1 cellular context compared by ENCODE assay signal in the genomic region with DNA sequence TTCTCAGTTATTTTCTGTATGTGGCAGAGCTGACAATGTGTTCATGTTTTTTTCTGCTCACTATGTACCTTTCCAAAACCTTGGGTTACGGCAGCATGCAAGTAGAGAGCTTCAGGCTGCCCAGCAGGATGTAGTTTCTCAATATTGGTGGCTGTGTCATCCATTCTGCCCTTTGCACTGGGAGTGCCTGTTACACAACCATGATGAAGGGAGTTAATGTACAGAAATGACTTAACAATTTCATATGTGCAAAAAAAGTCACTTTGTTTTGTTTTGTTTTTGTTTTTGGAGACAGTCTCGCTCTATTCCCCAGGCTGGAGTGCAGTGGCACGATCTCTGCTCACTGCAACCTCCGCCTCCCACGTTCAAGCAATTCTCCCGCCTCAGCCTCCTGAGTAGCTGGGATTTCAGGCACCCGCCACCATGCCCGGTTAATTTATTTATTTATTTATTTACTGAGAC.
A peak's percentile ranks its signal among the peaks of the same experiment; 100 is the strongest.
TF ChIP-seq lines count a peak whose summit lies in the region.

No MANE protein-coding gene starts in this region.

TF ChIP-seq in HepG2, 621 proteins besides CTCF, POLR2A, EP300 and RAD21 (continued from another document and continues in another):
- TF ChIP-seq, protein P1, sequence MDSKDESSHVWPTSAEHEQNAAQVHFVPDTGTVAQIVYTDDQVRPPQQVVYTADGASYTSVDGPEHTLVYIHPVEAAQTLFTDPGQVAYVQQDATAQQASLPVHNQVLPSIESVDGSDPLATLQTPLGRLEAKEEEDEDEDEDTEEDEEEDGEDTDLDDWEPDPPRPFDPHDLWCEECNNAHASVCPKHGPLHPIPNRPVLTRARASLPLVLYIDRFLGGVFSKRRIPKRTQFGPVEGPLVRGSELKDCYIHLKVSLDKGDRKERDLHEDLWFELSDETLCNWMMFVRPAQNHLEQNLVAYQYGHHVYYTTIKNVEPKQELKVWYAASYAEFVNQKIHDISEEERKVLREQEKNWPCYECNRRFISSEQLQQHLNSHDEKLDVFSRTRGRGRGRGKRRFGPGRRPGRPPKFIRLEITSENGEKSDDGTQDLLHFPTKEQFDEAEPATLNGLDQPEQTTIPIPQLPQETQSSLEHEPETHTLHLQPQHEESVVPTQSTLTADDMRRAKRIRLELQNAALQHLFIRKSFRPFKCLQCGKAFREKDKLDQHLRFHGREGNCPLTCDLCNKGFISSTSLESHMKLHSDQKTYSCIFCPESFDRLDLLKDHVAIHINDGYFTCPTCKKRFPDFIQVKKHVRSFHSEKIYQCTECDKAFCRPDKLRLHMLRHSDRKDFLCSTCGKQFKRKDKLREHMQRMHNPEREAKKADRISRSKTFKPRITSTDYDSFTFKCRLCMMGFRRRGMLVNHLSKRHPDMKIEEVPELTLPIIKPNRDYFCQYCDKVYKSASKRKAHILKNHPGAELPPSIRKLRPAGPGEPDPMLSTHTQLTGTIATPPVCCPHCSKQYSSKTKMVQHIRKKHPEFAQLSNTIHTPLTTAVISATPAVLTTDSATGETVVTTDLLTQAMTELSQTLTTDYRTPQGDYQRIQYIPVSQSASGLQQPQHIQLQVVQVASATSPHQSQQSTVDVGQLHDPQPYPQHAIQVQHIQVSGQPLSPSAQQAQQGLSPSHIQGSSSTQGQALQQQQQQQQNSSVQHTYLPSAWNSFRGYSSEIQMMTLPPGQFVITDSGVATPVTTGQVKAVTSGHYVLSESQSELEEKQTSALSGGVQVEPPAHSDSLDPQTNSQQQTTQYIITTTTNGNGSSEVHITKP (CRISPR knock-in tag; IDR thresholded peaks at IDR 0.05; ENCODE audit: low read depth) = peak; percentile 56; the same call in 1 of the 2 replicates
- TF ChIP-seq, protein P2, sequence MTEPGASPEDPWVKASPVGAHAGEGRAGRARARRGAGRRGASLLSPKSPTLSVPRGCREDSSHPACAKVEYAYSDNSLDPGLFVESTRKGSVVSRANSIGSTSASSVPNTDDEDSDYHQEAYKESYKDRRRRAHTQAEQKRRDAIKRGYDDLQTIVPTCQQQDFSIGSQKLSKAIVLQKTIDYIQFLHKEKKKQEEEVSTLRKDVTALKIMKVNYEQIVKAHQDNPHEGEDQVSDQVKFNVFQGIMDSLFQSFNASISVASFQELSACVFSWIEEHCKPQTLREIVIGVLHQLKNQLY (CRISPR knock-in tag; IDR thresholded peaks at IDR 0.05) = peak; percentile 61; the same call in 1 of the 2 replicates
- TF ChIP-seq FOXA1 (IDR thresholded peaks at IDR 0.05) = no peak
- TF ChIP-seq FOXA1 (CRISPR knock-in tag; IDR thresholded peaks at IDR 0.05) = peak; percentile 71
- peak; percentile 87 for TF ChIP-seq RXRB (CRISPR knock-in tag; IDR thresholded peaks at IDR 0.05; ENCODE audit: borderline replicate concordance)
- TF ChIP-seq FOXM1 (CRISPR knock-in tag; IDR thresholded peaks at IDR 0.05) = no peak
- TF ChIP-seq ZNF605 (CRISPR knock-in tag; IDR thresholded peaks at IDR 0.05) = no peak
- TF ChIP-seq, protein P3, sequence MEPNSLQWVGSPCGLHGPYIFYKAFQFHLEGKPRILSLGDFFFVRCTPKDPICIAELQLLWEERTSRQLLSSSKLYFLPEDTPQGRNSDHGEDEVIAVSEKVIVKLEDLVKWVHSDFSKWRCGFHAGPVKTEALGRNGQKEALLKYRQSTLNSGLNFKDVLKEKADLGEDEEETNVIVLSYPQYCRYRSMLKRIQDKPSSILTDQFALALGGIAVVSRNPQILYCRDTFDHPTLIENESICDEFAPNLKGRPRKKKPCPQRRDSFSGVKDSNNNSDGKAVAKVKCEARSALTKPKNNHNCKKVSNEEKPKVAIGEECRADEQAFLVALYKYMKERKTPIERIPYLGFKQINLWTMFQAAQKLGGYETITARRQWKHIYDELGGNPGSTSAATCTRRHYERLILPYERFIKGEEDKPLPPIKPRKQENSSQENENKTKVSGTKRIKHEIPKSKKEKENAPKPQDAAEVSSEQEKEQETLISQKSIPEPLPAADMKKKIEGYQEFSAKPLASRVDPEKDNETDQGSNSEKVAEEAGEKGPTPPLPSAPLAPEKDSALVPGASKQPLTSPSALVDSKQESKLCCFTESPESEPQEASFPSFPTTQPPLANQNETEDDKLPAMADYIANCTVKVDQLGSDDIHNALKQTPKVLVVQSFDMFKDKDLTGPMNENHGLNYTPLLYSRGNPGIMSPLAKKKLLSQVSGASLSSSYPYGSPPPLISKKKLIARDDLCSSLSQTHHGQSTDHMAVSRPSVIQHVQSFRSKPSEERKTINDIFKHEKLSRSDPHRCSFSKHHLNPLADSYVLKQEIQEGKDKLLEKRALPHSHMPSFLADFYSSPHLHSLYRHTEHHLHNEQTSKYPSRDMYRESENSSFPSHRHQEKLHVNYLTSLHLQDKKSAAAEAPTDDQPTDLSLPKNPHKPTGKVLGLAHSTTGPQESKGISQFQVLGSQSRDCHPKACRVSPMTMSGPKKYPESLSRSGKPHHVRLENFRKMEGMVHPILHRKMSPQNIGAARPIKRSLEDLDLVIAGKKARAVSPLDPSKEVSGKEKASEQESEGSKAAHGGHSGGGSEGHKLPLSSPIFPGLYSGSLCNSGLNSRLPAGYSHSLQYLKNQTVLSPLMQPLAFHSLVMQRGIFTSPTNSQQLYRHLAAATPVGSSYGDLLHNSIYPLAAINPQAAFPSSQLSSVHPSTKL (CRISPR knock-in tag; IDR thresholded peaks at IDR 0.05) = peak; percentile 96
- no peak for TF ChIP-seq ZNF607 (CRISPR knock-in tag; IDR thresholded peaks at IDR 0.05; ENCODE audit: borderline replicate concordance)
- TF ChIP-seq MTF2 (CRISPR knock-in tag; IDR thresholded peaks at IDR 0.05; ENCODE audit: borderline replicate concordance) = no peak
- no peak for TF ChIP-seq NFIB (CRISPR knock-in tag; IDR thresholded peaks at IDR 0.05; ENCODE audit: borderline replicate concordance)
- peak; percentile 85; the same call in 1 of the 2 replicates for TF ChIP-seq HMG20A (CRISPR knock-in tag; IDR thresholded peaks at IDR 0.05; ENCODE audit: borderline replicate concordance)
- TF ChIP-seq ZBTB38 (CRISPR knock-in tag; IDR thresholded peaks at IDR 0.05) = peak; percentile 86
- no peak for TF ChIP-seq ZNF746 (CRISPR knock-in tag; IDR thresholded peaks at IDR 0.05)
- 0 out of 2 replicates have a peak, but pooled peaks have one; percentile 25 for TF ChIP-seq ZMYM3 (CRISPR knock-in tag; IDR thresholded peaks at IDR 0.05)
- peak; percentile 42; the same call in 1 of the 2 replicates for TF ChIP-seq FOXJ3 (CRISPR knock-in tag; IDR thresholded peaks at IDR 0.05; ENCODE audit: borderline replicate concordance)
- peak; percentile 91 for TF ChIP-seq NCOA2 (CRISPR knock-in tag; IDR thresholded peaks at IDR 0.05)
- TF ChIP-seq ZNF563 (CRISPR knock-in tag; IDR thresholded peaks at IDR 0.05) = no peak
- TF ChIP-seq, protein P4, sequence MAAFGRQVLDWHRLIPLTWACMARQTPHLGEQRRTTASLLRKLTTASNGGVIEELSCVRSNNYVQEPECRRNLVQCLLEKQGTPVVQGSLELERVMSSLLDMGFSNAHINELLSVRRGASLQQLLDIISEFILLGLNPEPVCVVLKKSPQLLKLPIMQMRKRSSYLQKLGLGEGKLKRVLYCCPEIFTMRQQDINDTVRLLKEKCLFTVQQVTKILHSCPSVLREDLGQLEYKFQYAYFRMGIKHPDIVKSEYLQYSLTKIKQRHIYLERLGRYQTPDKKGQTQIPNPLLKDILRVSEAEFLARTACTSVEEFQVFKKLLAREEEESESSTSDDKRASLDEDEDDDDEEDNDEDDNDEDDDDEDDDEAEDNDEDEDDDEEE (CRISPR knock-in tag; IDR thresholded peaks at IDR 0.05) = no peak
- TF ChIP-seq, protein P5, sequence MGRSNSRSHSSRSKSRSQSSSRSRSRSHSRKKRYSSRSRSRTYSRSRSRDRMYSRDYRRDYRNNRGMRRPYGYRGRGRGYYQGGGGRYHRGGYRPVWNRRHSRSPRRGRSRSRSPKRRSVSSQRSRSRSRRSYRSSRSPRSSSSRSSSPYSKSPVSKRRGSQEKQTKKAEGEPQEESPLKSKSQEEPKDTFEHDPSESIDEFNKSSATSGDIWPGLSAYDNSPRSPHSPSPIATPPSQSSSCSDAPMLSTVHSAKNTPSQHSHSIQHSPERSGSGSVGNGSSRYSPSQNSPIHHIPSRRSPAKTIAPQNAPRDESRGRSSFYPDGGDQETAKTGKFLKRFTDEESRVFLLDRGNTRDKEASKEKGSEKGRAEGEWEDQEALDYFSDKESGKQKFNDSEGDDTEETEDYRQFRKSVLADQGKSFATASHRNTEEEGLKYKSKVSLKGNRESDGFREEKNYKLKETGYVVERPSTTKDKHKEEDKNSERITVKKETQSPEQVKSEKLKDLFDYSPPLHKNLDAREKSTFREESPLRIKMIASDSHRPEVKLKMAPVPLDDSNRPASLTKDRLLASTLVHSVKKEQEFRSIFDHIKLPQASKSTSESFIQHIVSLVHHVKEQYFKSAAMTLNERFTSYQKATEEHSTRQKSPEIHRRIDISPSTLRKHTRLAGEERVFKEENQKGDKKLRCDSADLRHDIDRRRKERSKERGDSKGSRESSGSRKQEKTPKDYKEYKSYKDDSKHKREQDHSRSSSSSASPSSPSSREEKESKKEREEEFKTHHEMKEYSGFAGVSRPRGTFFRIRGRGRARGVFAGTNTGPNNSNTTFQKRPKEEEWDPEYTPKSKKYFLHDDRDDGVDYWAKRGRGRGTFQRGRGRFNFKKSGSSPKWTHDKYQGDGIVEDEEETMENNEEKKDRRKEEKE (IDR thresholded peaks at IDR 0.05) = no peak
- 0 out of 2 replicates have a peak, but pooled peaks have one; percentile 54 for TF ChIP-seq ESRRA (CRISPR knock-in tag; IDR thresholded peaks at IDR 0.05; ENCODE audit: low read depth)
- TF ChIP-seq, protein P6, sequence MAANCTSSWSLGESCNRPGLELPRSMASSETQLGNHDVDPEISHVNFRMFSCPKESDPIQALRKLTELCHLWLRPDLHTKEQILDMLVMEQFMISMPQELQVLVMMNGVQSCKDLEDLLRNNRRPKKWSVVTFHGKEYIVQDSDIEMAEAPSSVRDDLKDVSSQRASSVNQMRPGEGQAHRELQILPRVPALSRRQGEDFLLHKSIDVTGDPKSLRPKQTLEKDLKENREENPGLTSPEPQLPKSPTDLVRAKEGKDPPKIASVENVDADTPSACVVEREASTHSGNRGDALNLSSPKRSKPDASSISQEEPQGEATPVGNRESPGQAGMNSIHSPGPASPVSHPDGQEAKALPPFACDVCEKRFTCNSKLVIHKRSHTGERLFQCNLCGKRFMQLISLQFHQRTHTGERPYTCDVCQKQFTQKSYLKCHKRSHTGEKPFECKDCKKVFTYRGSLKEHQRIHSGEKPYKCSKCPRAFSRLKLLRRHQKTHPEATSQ (CRISPR knock-in tag; IDR thresholded peaks at IDR 0.05; ENCODE audit: borderline replicate concordance) = no peak
- TF ChIP-seq, protein P7, sequence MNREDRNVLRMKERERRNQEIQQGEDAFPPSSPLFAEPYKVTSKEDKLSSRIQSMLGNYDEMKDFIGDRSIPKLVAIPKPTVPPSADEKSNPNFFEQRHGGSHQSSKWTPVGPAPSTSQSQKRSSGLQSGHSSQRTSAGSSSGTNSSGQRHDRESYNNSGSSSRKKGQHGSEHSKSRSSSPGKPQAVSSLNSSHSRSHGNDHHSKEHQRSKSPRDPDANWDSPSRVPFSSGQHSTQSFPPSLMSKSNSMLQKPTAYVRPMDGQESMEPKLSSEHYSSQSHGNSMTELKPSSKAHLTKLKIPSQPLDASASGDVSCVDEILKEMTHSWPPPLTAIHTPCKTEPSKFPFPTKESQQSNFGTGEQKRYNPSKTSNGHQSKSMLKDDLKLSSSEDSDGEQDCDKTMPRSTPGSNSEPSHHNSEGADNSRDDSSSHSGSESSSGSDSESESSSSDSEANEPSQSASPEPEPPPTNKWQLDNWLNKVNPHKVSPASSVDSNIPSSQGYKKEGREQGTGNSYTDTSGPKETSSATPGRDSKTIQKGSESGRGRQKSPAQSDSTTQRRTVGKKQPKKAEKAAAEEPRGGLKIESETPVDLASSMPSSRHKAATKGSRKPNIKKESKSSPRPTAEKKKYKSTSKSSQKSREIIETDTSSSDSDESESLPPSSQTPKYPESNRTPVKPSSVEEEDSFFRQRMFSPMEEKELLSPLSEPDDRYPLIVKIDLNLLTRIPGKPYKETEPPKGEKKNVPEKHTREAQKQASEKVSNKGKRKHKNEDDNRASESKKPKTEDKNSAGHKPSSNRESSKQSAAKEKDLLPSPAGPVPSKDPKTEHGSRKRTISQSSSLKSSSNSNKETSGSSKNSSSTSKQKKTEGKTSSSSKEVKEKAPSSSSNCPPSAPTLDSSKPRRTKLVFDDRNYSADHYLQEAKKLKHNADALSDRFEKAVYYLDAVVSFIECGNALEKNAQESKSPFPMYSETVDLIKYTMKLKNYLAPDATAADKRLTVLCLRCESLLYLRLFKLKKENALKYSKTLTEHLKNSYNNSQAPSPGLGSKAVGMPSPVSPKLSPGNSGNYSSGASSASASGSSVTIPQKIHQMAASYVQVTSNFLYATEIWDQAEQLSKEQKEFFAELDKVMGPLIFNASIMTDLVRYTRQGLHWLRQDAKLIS (CRISPR knock-in tag; IDR thresholded peaks at IDR 0.05) = no peak
- peak; percentile 50 to 75 for TF ChIP-seq MAFK (conservative IDR thresholded peaks at IDR 0.05 in 1 of 2, IDR thresholded peaks at IDR 0.05 in 1 of 2; ENCODE audit: low read length in 2 of 2)
- peak; percentile 69 for TF ChIP-seq KDM6A (CRISPR knock-in tag; IDR thresholded peaks at IDR 0.05; ENCODE audit: low read depth)
- TF ChIP-seq, protein P8, sequence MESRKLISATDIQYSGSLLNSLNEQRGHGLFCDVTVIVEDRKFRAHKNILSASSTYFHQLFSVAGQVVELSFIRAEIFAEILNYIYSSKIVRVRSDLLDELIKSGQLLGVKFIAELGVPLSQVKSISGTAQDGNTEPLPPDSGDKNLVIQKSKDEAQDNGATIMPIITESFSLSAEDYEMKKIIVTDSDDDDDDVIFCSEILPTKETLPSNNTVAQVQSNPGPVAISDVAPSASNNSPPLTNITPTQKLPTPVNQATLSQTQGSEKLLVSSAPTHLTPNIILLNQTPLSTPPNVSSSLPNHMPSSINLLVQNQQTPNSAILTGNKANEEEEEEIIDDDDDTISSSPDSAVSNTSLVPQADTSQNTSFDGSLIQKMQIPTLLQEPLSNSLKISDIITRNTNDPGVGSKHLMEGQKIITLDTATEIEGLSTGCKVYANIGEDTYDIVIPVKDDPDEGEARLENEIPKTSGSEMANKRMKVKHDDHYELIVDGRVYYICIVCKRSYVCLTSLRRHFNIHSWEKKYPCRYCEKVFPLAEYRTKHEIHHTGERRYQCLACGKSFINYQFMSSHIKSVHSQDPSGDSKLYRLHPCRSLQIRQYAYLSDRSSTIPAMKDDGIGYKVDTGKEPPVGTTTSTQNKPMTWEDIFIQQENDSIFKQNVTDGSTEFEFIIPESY (CRISPR knock-in tag; IDR thresholded peaks at IDR 0.05) = peak; percentile 53; the same call in 1 of the 2 replicates
- no peak for TF ChIP-seq ZNF549 (CRISPR knock-in tag; IDR thresholded peaks at IDR 0.05)
- TF ChIP-seq, protein P9, sequence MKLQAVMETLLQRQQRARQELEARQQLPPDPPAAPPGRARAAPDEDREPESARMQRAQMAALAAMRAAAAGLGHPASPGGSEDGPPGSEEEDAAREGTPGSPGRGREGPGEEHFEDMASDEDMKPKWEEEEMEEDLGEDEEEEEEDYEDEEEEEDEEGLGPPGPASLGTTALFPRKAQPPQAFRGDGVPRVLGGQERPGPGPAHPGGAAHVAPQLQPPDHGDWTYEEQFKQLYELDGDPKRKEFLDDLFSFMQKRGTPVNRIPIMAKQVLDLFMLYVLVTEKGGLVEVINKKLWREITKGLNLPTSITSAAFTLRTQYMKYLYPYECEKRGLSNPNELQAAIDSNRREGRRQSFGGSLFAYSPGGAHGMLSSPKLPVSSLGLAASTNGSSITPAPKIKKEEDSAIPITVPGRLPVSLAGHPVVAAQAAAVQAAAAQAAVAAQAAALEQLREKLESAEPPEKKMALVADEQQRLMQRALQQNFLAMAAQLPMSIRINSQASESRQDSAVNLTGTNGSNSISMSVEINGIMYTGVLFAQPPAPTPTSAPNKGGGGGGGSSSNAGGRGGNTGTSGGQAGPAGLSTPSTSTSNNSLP (IDR thresholded peaks at IDR 0.05; ENCODE audit: low read depth, low read length) = peak; percentile 82
- no peak for TF ChIP-seq NR2F1 (CRISPR knock-in tag; IDR thresholded peaks at IDR 0.05)
